9 cellular contexts compared by ENCODE assay signal in genomic region chr9:23821400-23822181, GRCh38. TPM values are rescaled to one million over a fixed set of nuclear protein-coding genes. Genes with fewer than 3 reads are reported as not detected.
DNase-seq lines count a peak whose midpoint lies in the region; ATAC-seq, FAIRE-seq and TF ChIP-seq lines count a peak whose summit lies in the region.
"Had no signal": no experiment of that assay in that cellular context is flagged by ENCODE, and none has a peak within 500 bp of the region (broad histone marks: within the 10 kb centered on the region; RNA-seq: fewer than 3 reads in every experiment).

No MANE protein-coding gene starts in this region.

- DNase-seq in DMS79 (lab: John Stamatoyannopoulos, UW) = peak; percentile 16
- DNase-seq in NCI-H526 (lab: John Stamatoyannopoulos, UW) = peak; percentile 45 to 88
- DNase-seq in pancreas = peak in 3 of 6 donors; percentile 34 to 78 (median 63)
- no peak for DNase-seq in COLO829 (ENCODE audit: low spot score)
- DNase-seq in ureter (ENCODE audit: low spot score) = no peak
- no peak for DNase-seq in NCI-H2029 treated with DMSO at 0.1 percent for 48 hours (lab: John Stamatoyannopoulos, UW)

- intact Hi-C loops in pancreas (cut with DNase I) = no loop called here

- TF ChIP-seq CTCF in pancreas (IDR thresholded peaks at IDR 0.05) = no peak

- ATAC-seq in esophagus mucosa = peak; percentile 5
- ATAC-seq in pancreas = peak in 1 of 4 donors; percentile 12
- ATAC-seq in GM18868 (IDR thresholded peaks at IDR 0.05; ENCODE audit: unreplicated experiment) = no peak

- peak overlapping the region in 3 of 4 donors; percentile 24 to 43 (median 33) for H3K4me3 ChIP-seq in pancreas

- 1 to 2% methylated on average over 70 to 95 of the region's 95 CpGs for WGBS in pancreas, 2 donors

- H3K27me3 ChIP-seq in pancreas = peaks cover 0 to 48% (median 12%) of the 10 kb centered on the region in 4 donors

- H3K4me1 ChIP-seq in pancreas = peaks cover 5 to 13% (median 12%) of the 10 kb centered on the region in 3 donors

- H3K9me3 ChIP-seq in pancreas = no peaks in the 10 kb centered on the region

- H3K27ac ChIP-seq in pancreas = no peak overlapping the region

- FAIRE-seq in pancreas (lab: Jason Lieb, UNC) = no peak

- H3K36me3 ChIP-seq in pancreas = no peaks in the 10 kb centered on the region

RNA-seq across cellular contexts. Expression of gene ELAVL2, which starts 4.4 kb away (rescaled TPM):
- total RNA-seq in esophagus mucosa = 0.24 TPM
- under 1 TPM in 2 of 6 donors, not detected in 4; 0.12 to 0.19 TPM for total RNA-seq in pancreas
- polyA plus RNA-seq in pancreas = under 1 TPM in 1 of 2 donors, not detected in 1; 0.02 TPM
- 0.29 TPM for total RNA-seq in ureter
- total RNA-seq: SK-MEL-5 had no signal

Comparison
In these comparisons a context has a peak if more than half of its experiments do, and no peak if none do; other contexts are left out.
1. DNase-seq: peak in DMS79 (single experiment) and NCI-H526 (2 of 2); none in COLO829 (single experiment), ureter (single experiment) and NCI-H2029 treated with DMSO at 0.1 percent for 48 hours (single experiment).